38 cellular contexts compared by ENCODE assay signal in genomic region chr13:112110479-112110878, GRCh38. TPM values are rescaled to one million over a fixed set of nuclear protein-coding genes. Genes with fewer than 3 reads are reported as not detected.
"Had no signal": no experiment of that assay in that cellular context is flagged by ENCODE, and none has a peak within 500 bp of the region (broad histone marks: within the 10 kb centered on the region; RNA-seq: fewer than 3 reads in every experiment).

No MANE protein-coding gene starts in this region.

- ATAC-seq: activated naive CD4-positive, alpha-beta T cell treated with anti-CD3 and anti-CD28 coated beads, Interleukin-2, amount 50 U/mL, for 72 hours; activated naive CD8-positive, alpha-beta T cell treated with anti-CD3 and anti-CD28 coated beads, Interleukin-2, amount 50 U/mL, for 24 hours; activated T-cell treated with anti-CD3 and anti-CD28 coated beads, Interleukin-2, amount 50 U/mL, for 4 hours; activated T-cell treated with anti-CD3 and anti-CD28 coated beads, Interleukin-2, amount 50 U/mL, for 72 hours; activated T-helper 17 cell treated with anti-CD3 and anti-CD28 coated beads, Interleukin-2, amount 50 U/mL, for 72 hours; body of pancreas had no signal

- DNase-seq: activated effector memory CD4-positive, alpha-beta T cell treated with anti-CD3 and anti-CD28 coated beads, Interleukin-2, amount 50 U/mL, for 16 hours; activated effector memory CD4-positive, alpha-beta T cell treated with Interleukin-2 at 50 U/mL for 16 hours; activated gamma-delta T cell; activated gamma-delta T cell treated with Interleukin-2 at 50 U/mL for 16 hours; activated naive CD4-positive, alpha-beta T cell; activated naive CD4-positive, alpha-beta T cell treated with anti-CD3 and anti-CD28 coated beads for 36 hours; activated naive CD4-positive, alpha-beta T cell treated with anti-CD3 and anti-CD28 coated beads, Interleukin-2, amount 10 ng/mL, durations not matched to agents 7 days and 5 days; activated naive CD4-positive, alpha-beta T cell treated with anti-CD3 and anti-CD28 coated beads, Interleukin-2, amount 50 U/mL, for 16 hours; activated naive CD4-positive, alpha-beta T cell treated with Interleukin-2 at 50 U/mL for 16 hours; activated naive CD8-positive, alpha-beta T cell treated with anti-CD3 and anti-CD28 coated beads for 36 hours; activated naive CD8-positive, alpha-beta T cell treated with anti-CD3 and anti-CD28 coated beads, Interleukin-2, amount 10 ng/mL, durations not matched to agents 7 days and 5 days; activated naive CD8-positive, alpha-beta T cell treated with anti-CD3 and anti-CD28 coated beads, Interleukin-2, amount 50 U/mL, for 24 hours; activated T-cell treated with anti-CD3 and anti-CD28 coated beads, Interleukin-2, amount 50 U/mL, for 24 hours; activated T-cell treated with anti-CD3 and anti-CD28 coated beads, Interleukin-2, amount 50 U/mL, for 4 hours; activated T-cell treated with anti-CD3 and anti-CD28 coated beads, Interleukin-2, amount 50 U/mL, for 48 hours; activated T-cell treated with anti-CD3 and anti-CD28 coated beads, Interleukin-2, amount 50 U/mL, for 72 hours; adrenal gland; amniotic stem cell; amygdala; anterior cingulate cortex; aorta; body of pancreas; brain microvascular endothelial cell; caudate nucleus; central memory CD4-positive, alpha-beta T cell; cerebellar nuclear complex had no signal

- H3K4me3 ChIP-seq: adrenal gland, ascending aorta, body of pancreas, breast epithelium, cardiac muscle cell had no signal

- H3K36me3 ChIP-seq: adrenal gland, ascending aorta, brain microvascular endothelial cell, breast epithelium, cardiac muscle cell had no signal

- H3K9me3 ChIP-seq: adrenal gland, ascending aorta, body of pancreas, breast epithelium had no signal

- H3K27ac ChIP-seq: adrenal gland, ascending aorta, body of pancreas, brain microvascular endothelial cell, breast epithelium, cardiac muscle cell had no signal

- FAIRE-seq: astrocyte, bronchial epithelial cell had no signal

- H3K4me1 ChIP-seq: adrenal gland, ascending aorta, body of pancreas, breast epithelium had no signal

- H3K27me3 ChIP-seq: ascending aorta had no signal

RNA-seq across cellular contexts. Expression of gene SOX1, which starts 43.5 kb away (rescaled TPM):
- total RNA-seq: activated naive CD4-positive, alpha-beta T cell treated with anti-CD3 and anti-CD28 coated beads for 36 hours; activated naive CD4-positive, alpha-beta T cell treated with anti-CD3 and anti-CD28 coated beads, Interleukin-2, amount 50 U/mL, for 72 hours; activated naive CD8-positive, alpha-beta T cell treated with anti-CD3 and anti-CD28 coated beads for 36 hours; activated naive CD8-positive, alpha-beta T cell treated with anti-CD3 and anti-CD28 coated beads, Interleukin-2, amount 10 ng/mL, durations not matched to agents 7 days and 5 days; activated T-helper 1 cell treated with anti-CD3 and anti-CD28 coated beads, Interleukin-12 subunit alpha, Interleukin-12 subunit beta, Interleukin-2, Interleukin-4 antibody, amounts not matched to agents 30 ng/mL and 10 ng/mL and 1 ng/mL, durations not matched to agents 14 hours and 24 hours and 36 hours; activated T-helper 17 cell treated with anti-CD3 and anti-CD28 coated beads, Interleukin-2, amount 50 U/mL, for 72 hours; activated T-helper 2 cell treated with anti-CD3 and anti-CD28 coated beads, Interferon-gamma antibody, Interleukin-2, Interleukin-4, amounts not matched to agents 10 μg/mL and 5 μg/mL and 100 μg/mL, durations not matched to agents 14 hours and 24 hours and 36 hours; adrenal gland; aorta; ascending aorta; astrocyte; body of pancreas; breast epithelium; bronchial epithelial cell; cardiac muscle cell; cardiac septum; chondrocyte had no signal
- polyA plus RNA-seq: adipose tissue, adrenal gland, aorta, cardiac muscle cell had no signal
